In genomic region chr15:62506217-62506805, GRCh38 we compare ENCODE assay signal across 1 cellular context.
TF ChIP-seq lines count a peak whose summit lies in the region.

No MANE protein-coding gene starts in this region.

TF ChIP-seq in GM23338, 12 proteins besides CTCF, POLR2A, EP300 and RAD21 (continued from another document):
- TF ChIP-seq ZNF462 (CRISPR knock-in tag; IDR thresholded peaks at IDR 0.05): no peak
TF ChIP-seq in GM23338: peak in this region for 0.
